Comparison of ENCODE assay signal across 8 cellular contexts in genomic region chr13:19633340-19634128, GRCh38. TPM values are rescaled to one million over a fixed set of nuclear protein-coding genes. Genes with fewer than 3 reads are reported as not detected.
DNase-seq lines count a peak whose midpoint lies in the region; ATAC-seq and TF ChIP-seq lines count a peak whose summit lies in the region.

A gene with protein sequence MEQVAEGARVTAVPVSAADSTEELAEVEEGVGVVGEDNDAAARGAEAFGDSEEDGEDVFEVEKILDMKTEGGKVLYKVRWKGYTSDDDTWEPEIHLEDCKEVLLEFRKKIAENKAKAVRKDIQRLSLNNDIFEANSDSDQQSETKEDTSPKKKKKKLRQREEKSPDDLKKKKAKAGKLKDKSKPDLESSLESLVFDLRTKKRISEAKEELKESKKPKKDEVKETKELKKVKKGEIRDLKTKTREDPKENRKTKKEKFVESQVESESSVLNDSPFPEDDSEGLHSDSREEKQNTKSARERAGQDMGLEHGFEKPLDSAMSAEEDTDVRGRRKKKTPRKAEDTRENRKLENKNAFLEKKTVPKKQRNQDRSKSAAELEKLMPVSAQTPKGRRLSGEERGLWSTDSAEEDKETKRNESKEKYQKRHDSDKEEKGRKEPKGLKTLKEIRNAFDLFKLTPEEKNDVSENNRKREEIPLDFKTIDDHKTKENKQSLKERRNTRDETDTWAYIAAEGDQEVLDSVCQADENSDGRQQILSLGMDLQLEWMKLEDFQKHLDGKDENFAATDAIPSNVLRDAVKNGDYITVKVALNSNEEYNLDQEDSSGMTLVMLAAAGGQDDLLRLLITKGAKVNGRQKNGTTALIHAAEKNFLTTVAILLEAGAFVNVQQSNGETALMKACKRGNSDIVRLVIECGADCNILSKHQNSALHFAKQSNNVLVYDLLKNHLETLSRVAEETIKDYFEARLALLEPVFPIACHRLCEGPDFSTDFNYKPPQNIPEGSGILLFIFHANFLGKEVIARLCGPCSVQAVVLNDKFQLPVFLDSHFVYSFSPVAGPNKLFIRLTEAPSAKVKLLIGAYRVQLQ (plus strand): TSS chr13:19633659. CDS start chr13:19633749, 90 bp downstream.

- H3K27ac ChIP-seq in CD8-positive, alpha-beta T cell (ENCODE audit: low read depth, low read length), result peak within 1 kb of the TSS; percentile 88
- peak within 1 kb of the TSS; percentile 90 for H3K27ac ChIP-seq in effector memory CD4-positive, alpha-beta T cell (ENCODE audit: insufficient read depth, low read length, poor library complexity, severe bottlenecking)

- CTCF ChIA-PET in CD8-positive, alpha-beta T cell (lab: Charles Lee), result interaction anchor here (1.0 to 1.7 kb wide), 3 partner anchors 46 to 255 kb away, joined by 3 to 5 read pairs (median 4); no protein-coding TSS in a partner anchor

- peak; percentile 88 to 96 (median 93) for DNase-seq in CD8-positive, alpha-beta T cell
- DNase-seq in HS-27A (ENCODE audit: low read depth), result peak; percentile 71
- peak; percentile 59 for DNase-seq in NK-92 (lab: John Stamatoyannopoulos, UW; ENCODE audit: unreplicated experiment)
- DNase-seq in activated CD8-positive, alpha-beta memory T cell treated with anti-CD3 and anti-CD28 coated beads for 24 hours, result peak; percentile 96
- DNase-seq in effector memory CD4-positive, alpha-beta T cell, result peak; percentile 85 to 89 (median 88)
- DNase-seq in medulla oblongata (ENCODE audit: extremely low spot score), result peak; percentile 97
- peak; percentile 86 for DNase-seq in stimulated activated CD8-positive, alpha-beta memory T cell treated with anti-CD3 and anti-CD28 coated beads, Interleukin-12 subunit alpha, Interleukin-12 subunit beta, amount 100 ng/mL, for 1 hour (ENCODE audit: low read depth)

- H3K4me3 Mint-ChIP-seq in CD8-positive, alpha-beta T cell, result peak within 1 kb of the TSS; percentile 100

- POLR2A ChIA-PET in CD8-positive, alpha-beta T cell (lab: Charles Lee), result interaction anchor here (0.9 to 2.0 kb wide), 7 partner anchors 149 to 843 kb away, joined by 3 to 7 read pairs (median 3); partner anchors contain the start of genes PSPC1 and ZMYM5

- peak; percentile 95 for ATAC-seq in CD8-positive, alpha-beta T cell
- peak; percentile 99 for ATAC-seq in GM19467 (IDR thresholded peaks at IDR 0.05; ENCODE audit: unreplicated experiment)

- peaks cover 3% of the 10 kb centered on the region for H3K9me3 Mint-ChIP-seq in CD8-positive, alpha-beta T cell

- H3K27me3 ChIP-seq in CD8-positive, alpha-beta T cell (ENCODE audit: insufficient read depth, low read length), result no peaks in the 10 kb centered on the region
- H3K27me3 ChIP-seq in effector memory CD4-positive, alpha-beta T cell (replicated peaks; ENCODE audit: control insufficient read depth, insufficient read depth, low read length, poor library complexity, severe bottlenecking), result no peaks in the 10 kb centered on the region

- peak within 1 kb of the TSS; percentile 100 for H3K27ac Mint-ChIP-seq in CD8-positive, alpha-beta T cell

- H3K9me3 ChIP-seq in CD8-positive, alpha-beta T cell (ENCODE audit: low read length), result no peaks in the 10 kb centered on the region
- H3K9me3 ChIP-seq in effector memory CD4-positive, alpha-beta T cell (ENCODE audit: control insufficient read depth, low read length), result no peaks in the 10 kb centered on the region

- intact Hi-C loops in CD8-positive, alpha-beta T cell (cut with DNase I, micrococcal nuclease), result loop anchor here (1.0 to 5.0 kb wide), 11 partner anchors 46 to 1144 kb away; partner anchors contain the start of genes PSPC1 (in 2 of the 2), ZMYM2 (in 2 of the 2), ZMYM5 (in 2 of the 2) and GJA3 (in 1 of the 2)

- TF ChIP-seq CTCF in CD8-positive, alpha-beta T cell (IDR thresholded peaks at IDR 0.05), result no peak

- H3K36me3 Mint-ChIP-seq in CD8-positive, alpha-beta T cell, result peaks cover 30% of the 10 kb centered on the region

- peaks cover 32% of the 10 kb centered on the region for H3K4me1 Mint-ChIP-seq in CD8-positive, alpha-beta T cell (ENCODE audit: low read depth)

- H3K4me3 ChIP-seq in CD8-positive, alpha-beta T cell (ENCODE audit: low read depth, low read length), result peak within 1 kb of the TSS; percentile 82
- peak within 1 kb of the TSS; percentile 95 for H3K4me3 ChIP-seq in effector memory CD4-positive, alpha-beta T cell (ENCODE audit: insufficient read depth, low read depth, low read length, poor library complexity, severe bottlenecking)

- no peaks in the 10 kb centered on the region for H3K27me3 Mint-ChIP-seq in CD8-positive, alpha-beta T cell (ENCODE audit: low read depth)

- no peaks in the 10 kb centered on the region for H3K36me3 ChIP-seq in CD8-positive, alpha-beta T cell (ENCODE audit: insufficient read depth, low read length)
- H3K36me3 ChIP-seq in effector memory CD4-positive, alpha-beta T cell (ENCODE audit: control insufficient read depth, insufficient read depth, low read length), result no peaks in the 10 kb centered on the region

- peaks cover 34% of the 10 kb centered on the region for H3K4me1 ChIP-seq in CD8-positive, alpha-beta T cell (ENCODE audit: insufficient read depth, low read length)
- peaks cover 14% of the 10 kb centered on the region for H3K4me1 ChIP-seq in effector memory CD4-positive, alpha-beta T cell (ENCODE audit: control insufficient read depth, insufficient read depth, low read length, poor library complexity, severe bottlenecking)

RNA-seq across cellular contexts. Expression of the gene that starts here (rescaled TPM):
- 10 to 100 TPM; 32.9 to 35.6 TPM for total RNA-seq in CD8-positive, alpha-beta T cell

Comparison
In these comparisons a context has a peak if more than half of its experiments do, and no peak if none do; other contexts are left out.
1. Peak in every context shown above with its lines: DNase-seq, ATAC-seq, H3K4me3 ChIP-seq and H3K27ac ChIP-seq.